8 cellular contexts compared by ENCODE assay signal in the genomic region with DNA sequence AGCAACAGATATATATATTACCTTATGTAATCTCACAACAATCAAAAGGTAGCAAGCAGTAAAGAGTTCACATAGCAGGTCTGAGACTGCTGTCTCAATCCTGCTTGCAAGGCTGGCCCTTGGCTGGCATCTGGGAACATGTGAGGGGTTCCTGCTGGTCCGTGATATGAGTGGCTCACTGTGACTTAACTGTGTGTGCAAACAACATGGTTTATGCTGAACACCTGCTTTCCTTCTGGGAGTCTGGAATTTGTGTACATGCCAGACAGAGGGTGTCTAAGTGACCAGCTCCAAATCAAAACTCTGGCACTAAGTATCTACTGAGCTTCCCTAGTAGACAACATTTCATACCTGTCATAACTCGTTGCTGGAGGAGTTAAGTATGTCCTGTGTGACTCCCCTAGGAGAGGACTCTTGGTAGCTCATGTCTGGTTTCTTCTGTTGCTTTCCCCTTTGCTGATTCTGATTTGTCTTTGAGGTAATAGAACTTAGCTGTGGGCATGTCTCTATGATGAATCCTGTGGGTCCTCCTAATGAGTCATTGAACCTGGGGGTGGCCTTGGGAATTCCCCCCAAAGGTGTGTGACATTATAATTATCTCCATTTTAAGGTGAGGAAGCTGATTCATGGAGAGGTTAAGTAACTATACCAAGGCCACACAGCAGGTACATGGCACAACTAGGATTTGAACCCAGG.
DNase-seq lines count a peak whose midpoint lies in the region; ATAC-seq and TF ChIP-seq lines count a peak whose summit lies in the region.

No MANE protein-coding gene starts in this region.

- TF ChIP-seq CTCF in GM12865 (IDR thresholded peaks at IDR 0.05; ENCODE audit: insufficient read depth, low read depth, low read length, missing control alignments): no peak

- peak; percentile 40 for DNase-seq in GM12865 (ENCODE audit: low read depth)
- peak; percentile 28 to 70 for DNase-seq in activated CD4-positive, alpha-beta T cell treated with anti-CD3 and anti-CD28 coated beads, Interleukin-2, amount 50 U/mL, for 24 hours (ENCODE audit: low read depth in 1 of 2, low spot score in 1 of 2)
- peak; percentile 64 for DNase-seq in stimulated activated CD4-positive, alpha-beta T cell treated with anti-CD3 and anti-CD28 coated beads, Interleukin-4, amount 100 ng/mL, for 1 hour
- no peak for DNase-seq in NCI-H146 (lab: John Stamatoyannopoulos, UW)
- DNase-seq in NCI-H1105 treated with DMSO at 0.1 percent for 48 hours (lab: John Stamatoyannopoulos, UW): no peak
- DNase-seq in HuH-7 (ENCODE audit: low spot score): no peak

- ATAC-seq in esophagus mucosa (peak; percentile 51), HG03460 (IDR thresholded peaks at IDR 0.05; ENCODE audit: unreplicated experiment) (no peak)

- H3K4me3 ChIP-seq in GM12865 (ENCODE audit: low read depth, low read length): no peak overlapping the region

Comparison
In these comparisons a context has a peak if more than half of its experiments do, and no peak if none do; other contexts are left out.
1. DNase-seq: peak in GM12865 (single experiment), activated CD4-positive, alpha-beta T cell treated with anti-CD3 and anti-CD28 coated beads, Interleukin-2, amount 50 U/mL, for 24 hours (2 of 2) and stimulated activated CD4-positive, alpha-beta T cell treated with anti-CD3 and anti-CD28 coated beads, Interleukin-4, amount 100 ng/mL, for 1 hour (single experiment); none in NCI-H146 (single experiment), NCI-H1105 treated with DMSO at 0.1 percent for 48 hours (single experiment) and HuH-7 (single experiment).